Comparison of ENCODE assay signal across 24 cellular contexts in the genomic region with DNA sequence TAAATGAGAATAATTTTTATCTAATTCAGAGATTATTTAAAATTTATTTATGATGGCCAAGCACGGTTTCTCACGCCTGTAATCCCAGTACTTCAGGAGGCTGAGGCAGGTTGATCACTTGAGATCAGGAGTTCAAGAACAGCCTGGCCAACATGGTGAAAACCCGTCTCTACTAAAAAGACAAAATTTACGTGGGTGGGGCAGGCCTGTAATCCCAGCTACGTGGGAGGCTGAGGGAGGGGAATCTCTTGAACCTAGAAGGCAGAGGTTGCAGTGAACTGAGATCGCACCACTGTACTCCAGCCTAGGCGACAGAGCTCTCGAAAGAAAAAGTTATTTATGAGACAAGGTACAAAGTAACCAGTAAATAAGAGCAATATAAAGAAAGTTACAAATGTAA.
"Had no signal": no experiment of that assay in that cellular context is flagged by ENCODE, and none has a peak within 500 bp of the region (broad histone marks: within the 10 kb centered on the region; RNA-seq: fewer than 3 reads in every experiment).

No MANE protein-coding gene starts in this region.

- H3K9me3 ChIP-seq: colonic mucosa, esophagus squamous epithelium, gastrocnemius medialis, gastroesophageal sphincter, heart left ventricle had no signal

- H3K27me3 ChIP-seq: colonic mucosa, dorsolateral prefrontal cortex, esophagus squamous epithelium, foreskin keratinocyte, gastrocnemius medialis, gastroesophageal sphincter, heart left ventricle, heart right ventricle had no signal

- H3K4me1 ChIP-seq: colonic mucosa, gastrocnemius medialis, gastroesophageal sphincter, heart left ventricle had no signal

- ATAC-seq: effector memory CD8-positive, alpha-beta T cell; esophagus mucosa; foreskin keratinocyte; gastrocnemius medialis; gastroesophageal sphincter; heart left ventricle; heart right ventricle had no signal

- FAIRE-seq: endothelial cell of umbilical vein had no signal

- H3K27ac ChIP-seq: colonic mucosa, coronary artery, dorsolateral prefrontal cortex, epithelial cell of prostate, esophagus squamous epithelium, foreskin keratinocyte, gastrocnemius medialis, gastroesophageal sphincter, heart left ventricle, heart right ventricle had no signal

- H3K4me3 ChIP-seq: colonic mucosa, coronary artery, dorsolateral prefrontal cortex, esophagus squamous epithelium, gastrocnemius medialis, gastroesophageal sphincter, heart left ventricle, heart right ventricle had no signal

- DNase-seq: colonic mucosa; cortex of kidney; dermis blood vessel endothelial cell; dorsolateral prefrontal cortex; effector CD4-positive, alpha-beta T cell; effector CD8-positive, alpha-beta T cell; effector memory CD4-positive, alpha-beta T cell; effector memory CD8-positive, alpha-beta T cell; endodermal cell; erythroblast; esophagus squamous epithelium; foreskin fibroblast; foreskin keratinocyte; foreskin melanocyte; gastrocnemius medialis; glutamatergic neuron; head of caudate nucleus; heart left ventricle; heart right ventricle had no signal

- H3K36me3 ChIP-seq: colonic mucosa, esophagus squamous epithelium, gastrocnemius medialis, gastroesophageal sphincter, heart left ventricle, heart right ventricle had no signal
